Comparison of ENCODE assay signal across 29 cellular contexts in the genomic region with DNA sequence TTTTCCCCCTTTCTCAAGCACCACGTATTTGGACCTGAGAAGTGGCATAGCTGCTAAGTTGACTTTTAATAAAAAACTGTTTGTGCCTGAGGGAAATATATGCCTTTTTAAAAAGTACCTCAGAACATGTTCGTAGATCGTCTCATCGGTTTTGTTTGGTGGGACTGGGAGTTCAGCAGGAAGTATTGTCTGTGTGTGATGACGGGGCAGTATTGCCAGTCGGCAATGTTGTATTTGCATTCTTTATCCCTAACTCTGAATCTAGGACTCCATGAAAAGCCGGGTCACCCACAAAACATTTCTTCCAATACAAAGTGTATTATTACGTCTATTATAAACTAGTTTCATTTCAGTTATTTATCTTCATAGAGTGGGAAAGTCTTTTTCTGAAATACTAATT.
"Had no signal": no experiment of that assay in that cellular context is flagged by ENCODE, and none has a peak within 500 bp of the region (broad histone marks: within the 10 kb centered on the region; RNA-seq: fewer than 3 reads in every experiment).

No MANE protein-coding gene starts in this region.

- H3K9ac ChIP-seq: parathyroid adenoma had no signal

- H3K4me1 ChIP-seq: esophagus squamous epithelium, heart right ventricle, parathyroid adenoma, psoas muscle, thyroid gland, upper lobe of left lung, vagina had no signal

- ATAC-seq: activated CD4-positive, CD25-positive, alpha-beta regulatory T cell treated with anti-CD3 and anti-CD28 coated beads, Interleukin-2, amount 50 U/mL, for 24 hours; heart right ventricle; left cardiac atrium; naive thymus-derived CD4-positive, alpha-beta T cell; psoas muscle; stimulated activated memory B cell treated with anti-CD40 and anti-IgM and Interleukin-4, amounts not matched to agents 10 μg/mL and 1 μg/mL and 100 μg/mL, for 72 hours; stimulated activated naive CD8-positive, alpha-beta T cell treated with anti-CD3 and anti-CD28 coated beads, Interleukin-15, amount 100 ng/mL, for 72 hours had no signal

- H3K9me3 ChIP-seq: esophagus squamous epithelium, heart right ventricle, psoas muscle, thyroid gland, upper lobe of left lung, vagina had no signal

- H3K36me3 ChIP-seq: esophagus squamous epithelium, heart right ventricle, thyroid gland, upper lobe of left lung, vagina, WERI-Rb-1 had no signal

- H3K79me2 ChIP-seq: parathyroid adenoma had no signal

- H3K27me3 ChIP-seq: esophagus squamous epithelium, heart right ventricle, thyroid gland, upper lobe of left lung, vagina had no signal

- DNase-seq: activated CD4-positive, alpha-beta T cell treated with anti-CD3 and anti-CD28 coated beads for 48 hours; activated CD4-positive, alpha-beta T cell treated with anti-CD3 and anti-CD28 coated beads, Interleukin-2, amount 50 U/mL, for 48 hours; activated CD8-positive, alpha-beta memory T cell treated with anti-CD3 and anti-CD28 coated beads for 24 hours; activated effector memory CD4-positive, alpha-beta T cell treated with Interleukin-2 at 50 U/mL for 16 hours; activated naive CD4-positive, alpha-beta T cell treated with Interleukin-2 at 50 U/mL for 16 hours; anterior cingulate cortex; esophagus squamous epithelium; foreskin melanocyte; heart right ventricle; left cardiac atrium; midbrain; naive thymus-derived CD4-positive, alpha-beta T cell; nucleus accumbens; psoas muscle; stimulated activated CD4-positive, alpha-beta T cell treated with anti-CD3 and anti-CD28 coated beads, Interleukin-1b, Interleukin-23, amount 100 ng/mL, for 48 hours; stimulated activated CD4-positive, alpha-beta T cell treated with anti-CD3 and anti-CD28 coated beads, Interleukin-4, amount 100 ng/mL, for 4 hours; stimulated activated CD8-positive, alpha-beta memory T cell treated with anti-CD3 and anti-CD28 coated beads, Interleukin-4, amount 100 ng/mL, for 48 hours; stimulated activated naive CD8-positive, alpha-beta T cell treated with anti-CD3 and anti-CD28 coated beads, Interleukin-15, amount 100 ng/mL, for 72 hours; thyroid gland; upper lobe of left lung; WERI-Rb-1 had no signal

- H3K27ac ChIP-seq: epithelial cell of prostate, esophagus squamous epithelium, heart right ventricle, parathyroid adenoma, psoas muscle, thyroid gland, upper lobe of left lung, vagina, WERI-Rb-1 had no signal

- H2AFZ ChIP-seq: parathyroid adenoma had no signal

- FAIRE-seq: bronchial epithelial cell, islet of Langerhans had no signal

- H3K4me2 ChIP-seq: smooth muscle cell had no signal

- H3K4me3 ChIP-seq: esophagus squamous epithelium, heart right ventricle, psoas muscle, smooth muscle cell, thyroid gland, upper lobe of left lung, vagina had no signal
